ENCODE assay signal across 26 cellular contexts in genomic region chr15:69150336-69150735, GRCh38.
"Had no signal": no experiment of that assay in that cellular context is flagged by ENCODE, and none has a peak within 500 bp of the region (broad histone marks: within the 10 kb centered on the region; RNA-seq: fewer than 3 reads in every experiment).

No MANE protein-coding gene starts in this region.

- ATAC-seq: left lung; lower lobe of right lung; naive thymus-derived CD4-positive, alpha-beta T cell; natural killer cell treated with Interleukin-12 subunit alpha and Interleukin-12 subunit beta and Interleukin-15 and Interleukin-18, amount 100 ng/mL, for 72 hours; sciatic nerve; stimulated activated naive B cell treated with anti-CD40 and anti-IgM and Interleukin-4, amounts not matched to agents 10 μg/mL and 1 μg/mL and 100 μg/mL, for 72 hours; stimulated activated naive CD8-positive, alpha-beta T cell treated with anti-CD3 and anti-CD28 coated beads, Interleukin-15, Interleukin-2, amounts not matched to agents 100 U/mL and 50 U/mL, for 24 hours had no signal

- H3K27me3 ChIP-seq: ovary, right atrium auricular region, testis, thyroid gland, transverse colon, upper lobe of left lung, vagina had no signal

- H3K36me3 ChIP-seq: left lung, lower lobe of right lung, ovary, right atrium auricular region, stomach, thyroid gland, transverse colon, upper lobe of left lung, vagina had no signal

- H3K36me3 Mint-ChIP-seq: mesothelial cell of epicardium; naive thymus-derived CD4-positive, alpha-beta T cell; natural killer cell treated with Interleukin-12 subunit alpha and Interleukin-12 subunit beta and Interleukin-15 and Interleukin-18, amount 100 ng/mL, for 72 hours; stimulated activated naive B cell treated with anti-CD40 and anti-IgM and Interleukin-4, amounts not matched to agents 10 μg/mL and 1 μg/mL and 100 μg/mL, for 72 hours had no signal

- H3K27ac ChIP-seq: left lung, lower lobe of right lung, ovary, right atrium auricular region, skin epidermis, stomach, testis, thyroid gland, transverse colon, upper lobe of left lung, vagina had no signal

- H3K9me3 ChIP-seq: left lung, lower lobe of right lung, ovary, right atrium auricular region, stomach, testis, thyroid gland, transverse colon, upper lobe of left lung, vagina had no signal

- H3K4me3 Mint-ChIP-seq: mesothelial cell of epicardium; naive thymus-derived CD4-positive, alpha-beta T cell; natural killer cell treated with Interleukin-12 subunit alpha and Interleukin-12 subunit beta and Interleukin-15 and Interleukin-18, amount 100 ng/mL, for 72 hours; stimulated activated naive B cell treated with anti-CD40 and anti-IgM and Interleukin-4, amounts not matched to agents 10 μg/mL and 1 μg/mL and 100 μg/mL, for 72 hours had no signal

- DNase-seq: hippocampal formation; kidney; left colon; left lung; lower lobe of right lung; mammary epithelial cell; mesendoderm; naive thymus-derived CD4-positive, alpha-beta T cell; ovary; stimulated activated CD4-positive, alpha-beta T cell treated with anti-CD3 and anti-CD28 coated beads, Interleukin-12 subunit alpha, Interleukin-12 subunit beta, amount 100 ng/mL, for 4 hours; stimulated activated CD4-positive, alpha-beta T cell treated with anti-CD3 and anti-CD28 coated beads, Interleukin-15, amount 100 ng/mL, for 24 hours; stimulated activated CD4-positive, alpha-beta T cell treated with anti-CD3 and anti-CD28 coated beads, Interleukin-2, amount 100 ng/mL, for 24 hours; stimulated activated CD4-positive, alpha-beta T cell treated with anti-CD3 and anti-CD28 coated beads, Interleukin-4, amount 100 ng/mL, for 1 hour; stimulated activated naive B cell treated with anti-CD40 and anti-IgM and Interleukin-4, amounts not matched to agents 10 μg/mL and 1 μg/mL and 100 μg/mL, for 72 hours; stimulated activated naive CD8-positive, alpha-beta T cell treated with anti-CD3 and anti-CD28 coated beads, Interleukin-15, Interleukin-2, amounts not matched to agents 100 U/mL and 50 U/mL, for 24 hours; stomach; testis; thyroid gland; transverse colon; upper lobe of left lung had no signal

- H3K27ac Mint-ChIP-seq: mesothelial cell of epicardium; naive thymus-derived CD4-positive, alpha-beta T cell; natural killer cell treated with Interleukin-12 subunit alpha and Interleukin-12 subunit beta and Interleukin-15 and Interleukin-18, amount 100 ng/mL, for 72 hours; stimulated activated naive B cell treated with anti-CD40 and anti-IgM and Interleukin-4, amounts not matched to agents 10 μg/mL and 1 μg/mL and 100 μg/mL, for 72 hours had no signal

- H3K9me3 Mint-ChIP-seq: naive thymus-derived CD4-positive, alpha-beta T cell; natural killer cell treated with Interleukin-12 subunit alpha and Interleukin-12 subunit beta and Interleukin-15 and Interleukin-18, amount 100 ng/mL, for 72 hours; stimulated activated naive B cell treated with anti-CD40 and anti-IgM and Interleukin-4, amounts not matched to agents 10 μg/mL and 1 μg/mL and 100 μg/mL, for 72 hours had no signal

- H3K4me3 ChIP-seq: left lung, lower lobe of right lung, ovary, right atrium auricular region, skin epidermis, stomach, testis, thyroid gland, transverse colon, upper lobe of left lung, vagina had no signal

- H3K4me1 Mint-ChIP-seq: naive thymus-derived CD4-positive, alpha-beta T cell; stimulated activated naive B cell treated with anti-CD40 and anti-IgM and Interleukin-4, amounts not matched to agents 10 μg/mL and 1 μg/mL and 100 μg/mL, for 72 hours had no signal

- H3K4me1 ChIP-seq: left lung, lower lobe of right lung, right atrium auricular region, testis, thyroid gland, transverse colon, vagina had no signal
